8 cellular contexts compared by ENCODE assay signal in genomic region chr10:22341190-22341935, GRCh38. TPM values are rescaled to one million over a fixed set of nuclear protein-coding genes. Genes with fewer than 3 reads are reported as not detected.
A peak's percentile ranks its signal among the peaks of the same experiment; 100 is the strongest.
DNase-seq lines count a peak whose midpoint lies in the region; ATAC-seq and TF ChIP-seq lines count a peak whose summit lies in the region.

No MANE protein-coding gene starts in this region.

- H3K4me2 ChIP-seq in mammary epithelial cell (ENCODE audit: insufficient read depth, low read depth, low read length), result peak overlapping the region; percentile 98

- WGBS in mammary epithelial cell (ENCODE audit: low coverage, missing lambda C conversion rate), result 17% methylated on average over 33 of the region's 40 CpGs
- WGBS in lung, 2 donors, result 1 to 4% methylated on average over 40 of the region's 40 CpGs

- ATAC-seq in GM21576 (IDR thresholded peaks at IDR 0.05; ENCODE audit: unreplicated experiment), result peak; percentile 12
- ATAC-seq in lung (ENCODE audit: insufficient read depth, low FRiP score), result peak; percentile 3

- H3K4me1 ChIP-seq in mammary epithelial cell (ENCODE audit: insufficient read depth, low read length) (peaks cover 13% of the 10 kb centered on the region), lung (ENCODE audit: control insufficient read depth in 2 of 2, insufficient read depth in 2 of 2, low read length in 2 of 2) (peaks cover 0 to 3% of the 10 kb centered on the region in 2 donors), tibial artery (peaks cover 0 to 31% (median 19%) of the 10 kb centered on the region in 4 donors)

- CTCF ChIA-PET in mammary epithelial cell (lab: Charles Lee; ENCODE audit: low non-redundant PET), result no interaction called here

- peak overlapping the region; percentile 82 for H2AFZ ChIP-seq in mammary epithelial cell (ENCODE audit: low read depth, low read length)

- H4K20me1 ChIP-seq in mammary epithelial cell (ENCODE audit: insufficient read depth, low read length), result no peaks in the 10 kb centered on the region

- BruUV-seq in mammary epithelial cell (replicated peaks; lab: Mats Ljungman, UMichigan), result no TSS peak

- peak; percentile 21 for DNase-seq in EL
- DNase-seq in LNCaP clone FGC (ENCODE audit: low read depth), result no peak
- no peak for DNase-seq in mammary epithelial cell
- no peak for DNase-seq in lung (ENCODE audit: low spot score)
- peak in 1 of 2 donors; percentile 75 for DNase-seq in tibial artery
- no peak for DNase-seq in stimulated activated CD4-positive, alpha-beta T cell treated with anti-CD3 and anti-CD28 coated beads, Interleukin-2, amount 100 ng/mL, for 48 hours
- no peak for DNase-seq in NK-92 (lab: John Stamatoyannopoulos, UW; ENCODE audit: unreplicated experiment)

- in situ Hi-C loops in mammary epithelial cell (cut with MboI; ENCODE audit: low sequenced_read_pairs in 2 of 2), result no loop called here

- H3K4me3 ChIP-seq in LNCaP clone FGC (ENCODE audit: low read depth, low read length), result peak overlapping the region; percentile 58
- H3K4me3 ChIP-seq in mammary epithelial cell (replicated peaks in 1 of 3; ENCODE audit: insufficient read depth in 1 of 3, low read depth in 2 of 3, low read length in 3 of 3), result peak overlapping the region; percentile 71 to 87 (median 83)
- peak overlapping the region; percentile 85 for H3K4me3 ChIP-seq in lung
- H3K4me3 ChIP-seq in tibial artery, result peak overlapping the region; percentile 73 to 75

- H3K27me3 ChIP-seq in mammary epithelial cell (ENCODE audit: insufficient read depth, low read length) (peaks cover 55% of the 10 kb centered on the region), lung (ENCODE audit: control insufficient read depth, insufficient read depth) (peaks cover 5% of the 10 kb centered on the region), tibial artery (peaks cover 16 to 82% of the 10 kb centered on the region in 2 donors)

- H3K79me2 ChIP-seq in mammary epithelial cell (ENCODE audit: insufficient read depth, low read length), result no peaks in the 10 kb centered on the region

- intact Hi-C loops in mammary epithelial cell (cut with micrococcal nuclease), result loop anchor here (2.0 to 5.0 kb wide), 3 partner anchors 21 to 339 kb away; partner anchors contain the start of genes BMI1 and DNAJC1
- intact Hi-C loops in tibial artery (cut with DNase I; ENCODE audit: low total_unique reads), result loop anchor here (10.0 kb wide), 2 partner anchors 93 to 337 kb away; partner anchors contain the start of gene DNAJC1

- H3K36me3 ChIP-seq in mammary epithelial cell (ENCODE audit: insufficient read depth, low read length) (no peaks in the 10 kb centered on the region), lung (ENCODE audit: control insufficient read depth in 2 of 2, insufficient read depth in 2 of 2, low read length in 2 of 2) (no peaks in the 10 kb centered on the region), tibial artery (no peaks in the 10 kb centered on the region)

- H3K27ac ChIP-seq in mammary epithelial cell (ENCODE audit: insufficient read depth, low read depth, low read length) (no peak overlapping the region), lung (ENCODE audit: low read depth in 1 of 2, low read length in 1 of 2) (peak overlapping the region in 1 of 2 donors; percentile 96), tibial artery (peak overlapping the region; percentile 95 to 96)

- dilution Hi-C loops in mammary epithelial cell (cut with HindIII; ENCODE audit: low sequenced_read_pairs), result no loop called here

- H3K9ac ChIP-seq in mammary epithelial cell (ENCODE audit: insufficient read depth, low read length), result peak overlapping the region; percentile 61

- TF ChIP-seq CTCF in LNCaP clone FGC (IDR thresholded peaks at IDR 0.05; ENCODE audit: control insufficient read depth, extremely low read depth, insufficient read depth) (no peak), mammary epithelial cell (conservative IDR thresholded peaks at IDR 0.05 in 1 of 2, IDR thresholded peaks at IDR 0.05 in 1 of 2; ENCODE audit: extremely low read depth in 1 of 2, insufficient read depth in 1 of 2, low read depth in 1 of 2, low read length in 2 of 2) (no peak), lung (IDR thresholded peaks at IDR 0.05; ENCODE audit: control extremely low read depth, extremely low read depth) (no peak), tibial artery (IDR thresholded peaks at IDR 0.05) (no peak)

- peaks cover 5% of the 10 kb centered on the region for H3K9me3 ChIP-seq in mammary epithelial cell (replicated peaks; ENCODE audit: insufficient read depth, low read length)
- peaks cover 0 to 8% of the 10 kb centered on the region in 2 donors for H3K9me3 ChIP-seq in lung (ENCODE audit: control insufficient read depth in 2 of 2, insufficient read depth in 1 of 2, low read length in 1 of 2)
- peaks cover 0 to 7% (median 0%) of the 10 kb centered on the region in 3 donors for H3K9me3 ChIP-seq in tibial artery

RNA-seq across cellular contexts. Expression of gene SPAG6, which starts 3.9 kb away (rescaled TPM):
- not detected for total RNA-seq in mammary epithelial cell
- polyA plus RNA-seq in mammary epithelial cell, result not detected
- polyA minus RNA-seq in mammary epithelial cell, result not detected
- total RNA-seq in lung, result 10 to 100 TPM; 34.2 to 40.1 TPM
- polyA plus RNA-seq in lung, result 10 to 100 TPM; 12.2 to 13.1 TPM

RNA-seq across cellular contexts. Expression of gene BMI1, which starts 20.5 kb away (rescaled TPM):
- 10 to 100 TPM; 35.5 to 42.0 TPM for total RNA-seq in mammary epithelial cell
- 19.0 TPM for polyA plus RNA-seq in mammary epithelial cell
- 90.3 TPM for polyA minus RNA-seq in mammary epithelial cell
- total RNA-seq in lung, result 10 to 100 TPM; 40.8 to 81.1 TPM
- polyA plus RNA-seq in lung, result 10 to 100 TPM; 21.9 to 22.5 TPM

RNA-seq across cellular contexts. Expression of gene COMMD3, which starts 25.2 kb away (rescaled TPM):
- total RNA-seq in mammary epithelial cell, result 10 to 100 TPM; 26.7 to 48.5 TPM
- 22.5 TPM for polyA plus RNA-seq in mammary epithelial cell
- polyA minus RNA-seq in mammary epithelial cell, result 16.0 TPM
- 10 to 100 TPM; 51.2 to 70.3 TPM for total RNA-seq in lung
- 10 to 100 TPM; 40.6 to 61.2 TPM for polyA plus RNA-seq in lung

Comparison
In these comparisons a context has a peak if more than half of its experiments do, and no peak if none do; other contexts are left out.
1. RNA of gene SPAG6, which starts 3.9 kb away (total RNA-seq): 34.2 to 40.1 TPM in lung; not detected in mammary epithelial cell; every median in the first group is over 10 times any median in the second.
2. Peak in every context shown above with its lines, with median percentiles within 50 percentile points of each other: H3K4me3 ChIP-seq.